In the genomic region with DNA sequence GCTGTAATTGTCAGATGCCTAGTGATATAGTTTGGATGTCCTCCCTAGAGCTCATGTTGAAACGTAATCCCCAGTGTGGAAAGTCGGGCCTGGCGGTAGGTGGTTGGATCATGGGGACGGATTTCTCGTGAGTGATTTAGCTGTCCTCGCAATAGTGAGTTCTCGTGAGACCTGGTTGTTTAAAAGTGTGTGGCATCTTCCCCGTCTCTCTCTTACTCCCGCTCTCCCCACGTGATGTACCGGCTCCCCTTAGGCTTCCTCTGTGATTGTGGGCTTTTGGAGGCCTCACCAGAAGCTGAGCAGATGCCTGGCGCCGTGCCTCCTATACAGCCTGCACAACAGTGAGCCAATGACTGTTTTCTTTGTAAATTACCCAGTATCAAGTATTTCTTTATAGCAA, we compare ENCODE assay signal across 16 cellular contexts.
A peak's percentile ranks its signal among the peaks of the same experiment; 100 is the strongest.
DNase-seq lines count a peak whose midpoint lies in the region; ATAC-seq and TF ChIP-seq lines count a peak whose summit lies in the region.
"Had no signal": no experiment of that assay in that cellular context is flagged by ENCODE, and none has a peak within 500 bp of the region (broad histone marks: within the 10 kb centered on the region; RNA-seq: fewer than 3 reads in every experiment).

No MANE protein-coding gene starts in this region.

- no peaks in the 10 kb centered on the region for H3K27me3 Mint-ChIP-seq in neural progenitor cell (ENCODE audit: insufficient read depth, low read depth)
- H3K27me3 Mint-ChIP-seq: IgD-negative memory B cell had no signal

- TF ChIP-seq CTCF in neural progenitor cell (IDR thresholded peaks at IDR 0.05), result no peak

- peak; percentile 8 for DNase-seq in NCI-H82 (lab: John Stamatoyannopoulos, UW)
- DNase-seq in NCI-H82 treated with DMSO at 0.1 percent for 48 hours (lab: John Stamatoyannopoulos, UW; ENCODE audit: unreplicated experiment), result no peak
- peak; percentile 29 for DNase-seq in globus pallidus (ENCODE audit: low spot score)
- no peak for DNase-seq in neural progenitor cell (ENCODE audit: low spot score)
- no peak for DNase-seq in dedifferentiated amniotic fluid mesenchymal stem cell (ENCODE audit: extremely low spot score)
- DNase-seq in OCI-M2 (lab: John Stamatoyannopoulos, UW; ENCODE audit: unreplicated experiment), result no peak
- DNase-seq in NCI-H1694 (lab: John Stamatoyannopoulos, UW), result no peak
- DNase-seq: Caco-2; CD8-positive, alpha-beta memory T cell; DND-41; GDM1 had no signal

- no peaks in the 10 kb centered on the region for H3K4me1 Mint-ChIP-seq in neural progenitor cell
- H3K4me1 Mint-ChIP-seq: CD8-positive, alpha-beta memory T cell had no signal

- no peaks in the 10 kb centered on the region for H3K36me3 ChIP-seq in neural progenitor cell
- H3K36me3 ChIP-seq: BLaER1 had no signal

- H4K20me1 ChIP-seq in neural progenitor cell (ENCODE audit: low read depth), result no peaks in the 10 kb centered on the region
- H4K20me1 ChIP-seq: BLaER1 had no signal

- H3K4me2 ChIP-seq in neural progenitor cell, result no peak overlapping the region
- H3K4me2 ChIP-seq: BLaER1 had no signal

- peak overlapping the region; percentile 5 for H3K27ac Mint-ChIP-seq in neural progenitor cell
- H3K27ac Mint-ChIP-seq: CD8-positive, alpha-beta memory T cell; IgD-negative memory B cell had no signal

- H3K9me3 ChIP-seq in neural progenitor cell (ENCODE audit: low read depth), result no peaks in the 10 kb centered on the region
- H3K9me3 ChIP-seq: BLaER1, Caco-2 had no signal

- ATAC-seq in HG03135 (IDR thresholded peaks at IDR 0.05; ENCODE audit: unreplicated experiment), result no peak
- ATAC-seq: HCT116 had no signal

- no peaks in the 10 kb centered on the region for H3K4me1 ChIP-seq in neural progenitor cell
- H3K4me1 ChIP-seq: BLaER1, Caco-2 had no signal

- no peaks in the 10 kb centered on the region for H3K79me2 ChIP-seq in neural progenitor cell (ENCODE audit: low read depth)

- no peak overlapping the region for H3K4me3 ChIP-seq in neural progenitor cell
- H3K4me3 ChIP-seq: BLaER1 had no signal

- no peaks in the 10 kb centered on the region for H3F3A ChIP-seq in neural progenitor cell (ENCODE audit: low read depth)

- no peak overlapping the region for H3K9ac ChIP-seq in neural progenitor cell
- H3K9ac ChIP-seq: BLaER1 had no signal

- H3K27me3 ChIP-seq in neural progenitor cell, result no peaks in the 10 kb centered on the region
- H3K27me3 ChIP-seq: BLaER1 had no signal

- no peak overlapping the region for H3K27ac ChIP-seq in neural progenitor cell
- H3K27ac ChIP-seq: 22Rv1, BLaER1 had no signal

- H3K9me3 Mint-ChIP-seq in neural progenitor cell, result peaks cover 3% of the 10 kb centered on the region
- H3K9me3 Mint-ChIP-seq: CD8-positive, alpha-beta memory T cell; IgD-negative memory B cell had no signal

- H3K4me3 Mint-ChIP-seq in neural progenitor cell, result no peak overlapping the region
- H3K4me3 Mint-ChIP-seq: CD8-positive, alpha-beta memory T cell; IgD-negative memory B cell had no signal

- H3K36me3 Mint-ChIP-seq in neural progenitor cell, result no peaks in the 10 kb centered on the region
- H3K36me3 Mint-ChIP-seq: CD8-positive, alpha-beta memory T cell; IgD-negative memory B cell had no signal

- peak overlapping the region; percentile 65 for H2AFZ ChIP-seq in neural progenitor cell (replicated peaks)

Comparison
In these comparisons a context has a peak if more than half of its experiments do, and no peak if none do; other contexts are left out.
1. DNase-seq: peak in NCI-H82 (single experiment) and globus pallidus (single experiment); none in NCI-H82 treated with DMSO at 0.1 percent for 48 hours (single experiment), neural progenitor cell (single experiment), dedifferentiated amniotic fluid mesenchymal stem cell (single experiment), OCI-M2 (single experiment) and NCI-H1694 (single experiment).